8 cellular contexts compared by ENCODE assay signal in genomic region chr9:84953797-84954695, GRCh38.
A peak's percentile ranks its signal among the peaks of the same experiment; 100 is the strongest.
DNase-seq lines count a peak whose midpoint lies in the region; ATAC-seq, FAIRE-seq and TF ChIP-seq lines count a peak whose summit lies in the region.

No MANE protein-coding gene starts in this region.

- no peak for FAIRE-seq in small intestine (lab: Jason Lieb, UNC)

- H4K20me1 ChIP-seq in DOHH2 (ENCODE audit: control insufficient read depth, insufficient read depth, low read depth, low read length), result no peaks in the 10 kb centered on the region

- H3F3A ChIP-seq in DOHH2 (ENCODE audit: control insufficient read depth, insufficient read depth), result no peaks in the 10 kb centered on the region

- no peaks in the 10 kb centered on the region for H3K27me3 ChIP-seq in DOHH2 (ENCODE audit: control insufficient read depth, low read length)
- no peaks in the 10 kb centered on the region for H3K27me3 ChIP-seq in small intestine (ENCODE audit: control insufficient read depth in 2 of 2, insufficient read depth in 2 of 2, low read length in 2 of 2)

- H3K4me1 ChIP-seq in DOHH2 (ENCODE audit: control insufficient read depth, low read length), result no peaks in the 10 kb centered on the region
- H3K4me1 ChIP-seq in small intestine (ENCODE audit: control insufficient read depth in 2 of 2, insufficient read depth in 1 of 2, low read depth in 1 of 2, low read length in 1 of 2), result no peaks in the 10 kb centered on the region

- H3K9me3 ChIP-seq in DOHH2 (ENCODE audit: control insufficient read depth, insufficient read depth, low read length) (no peaks in the 10 kb centered on the region), small intestine (ENCODE audit: control insufficient read depth, low read depth) (no peaks in the 10 kb centered on the region)

- H3K79me2 ChIP-seq in DOHH2 (ENCODE audit: control insufficient read depth, low read length), result no peaks in the 10 kb centered on the region

- TF ChIP-seq CTCF in DOHH2 (IDR thresholded peaks at IDR 0.05; ENCODE audit: low read depth, low read length, poor library complexity, severe bottlenecking), result peak; percentile 83

- peak; percentile 98 for ATAC-seq in GM19463 (IDR thresholded peaks at IDR 0.05; ENCODE audit: unreplicated experiment)
- peak; percentile 92 for ATAC-seq in HG03520 (IDR thresholded peaks at IDR 0.05; ENCODE audit: unreplicated experiment)
- ATAC-seq in HG03196 (IDR thresholded peaks at IDR 0.05; ENCODE audit: unreplicated experiment), result no peak

- H3K4me2 ChIP-seq in DOHH2 (ENCODE audit: low read length), result no peak overlapping the region

- no peak overlapping the region for H3K27ac ChIP-seq in DOHH2 (ENCODE audit: low read depth, low read length)
- no peak overlapping the region for H3K27ac ChIP-seq in small intestine (ENCODE audit: low read depth in 1 of 2, low read length in 1 of 2)

- WGBS in small intestine, 3 donors, result 26 to 29% (median 28%) methylated on average over 21 of the region's 21 CpGs

- peak; percentile 0 for DNase-seq in NOMO-1 treated with DMSO at 0.1 percent for 48 hours (lab: John Stamatoyannopoulos, UW; ENCODE audit: unreplicated experiment)
- DNase-seq in anterior cingulate cortex (lab: John Stamatoyannopoulos, UW), result peak in 55 of 58 donors; percentile 6 to 87 (median 71)
- DNase-seq in hippocampal formation (lab: John Stamatoyannopoulos, UW), result peak; percentile 80 to 86
- DNase-seq in small intestine, result peak; percentile 51

- H3K9me2 ChIP-seq in DOHH2 (replicated peaks; ENCODE audit: control insufficient read depth, low read length), result no peaks in the 10 kb centered on the region

- H3K4me3 ChIP-seq in DOHH2 (ENCODE audit: low read length), result no peak overlapping the region
- H3K4me3 ChIP-seq in small intestine (ENCODE audit: low read depth in 1 of 2, low read length in 2 of 2), result no peak overlapping the region

- H3K36me3 ChIP-seq in DOHH2 (ENCODE audit: control insufficient read depth, low read length) (no peaks in the 10 kb centered on the region), small intestine (ENCODE audit: control insufficient read depth in 2 of 2, insufficient read depth in 2 of 2, low read length in 2 of 2) (no peaks in the 10 kb centered on the region)

Comparison
In these comparisons a context has a peak if more than half of its experiments do, and no peak if none do; other contexts are left out.
1. DNase-seq: peak in every context shown above with its lines; median percentile 83 in hippocampal formation; 71 in anterior cingulate cortex; 51 in small intestine; 0 in NOMO-1 treated with DMSO at 0.1 percent for 48 hours.